In the genomic region with DNA sequence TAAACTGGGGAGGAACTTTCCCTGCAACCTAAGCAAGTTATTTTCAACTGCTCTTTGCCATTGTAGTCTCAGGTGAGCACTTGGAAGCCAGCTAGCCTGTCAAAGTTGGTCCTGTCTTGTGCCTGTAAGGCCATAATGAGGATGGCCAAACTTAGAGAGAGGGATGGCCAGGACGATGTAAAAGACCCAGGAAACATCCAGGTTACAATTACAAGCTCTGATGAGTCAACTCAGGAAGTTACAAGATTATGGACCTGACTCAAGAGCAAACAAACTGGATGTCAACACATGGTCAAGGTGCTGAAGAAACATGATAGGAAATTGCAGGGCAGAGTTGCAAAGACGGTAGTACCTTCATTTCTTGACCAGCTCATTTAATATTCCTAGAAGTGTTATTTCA, we compare ENCODE assay signal across 1 cellular context.
A peak's percentile ranks its signal among the peaks of the same experiment; 100 is the strongest.
TF ChIP-seq lines count a peak whose summit lies in the region.

No MANE protein-coding gene starts in this region.

TF ChIP-seq in IMR-90, 13 proteins besides CTCF, POLR2A, EP300 and RAD21:
- 0 out of 2 replicates have a peak, but pooled peaks have one; percentile 8 for TF ChIP-seq FOS (IDR thresholded peaks at IDR 0.05; ENCODE audit: low read depth, low read length)
- TF ChIP-seq, protein P1, sequence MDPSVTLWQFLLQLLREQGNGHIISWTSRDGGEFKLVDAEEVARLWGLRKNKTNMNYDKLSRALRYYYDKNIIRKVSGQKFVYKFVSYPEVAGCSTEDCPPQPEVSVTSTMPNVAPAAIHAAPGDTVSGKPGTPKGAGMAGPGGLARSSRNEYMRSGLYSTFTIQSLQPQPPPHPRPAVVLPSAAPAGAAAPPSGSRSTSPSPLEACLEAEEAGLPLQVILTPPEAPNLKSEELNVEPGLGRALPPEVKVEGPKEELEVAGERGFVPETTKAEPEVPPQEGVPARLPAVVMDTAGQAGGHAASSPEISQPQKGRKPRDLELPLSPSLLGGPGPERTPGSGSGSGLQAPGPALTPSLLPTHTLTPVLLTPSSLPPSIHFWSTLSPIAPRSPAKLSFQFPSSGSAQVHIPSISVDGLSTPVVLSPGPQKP (IDR thresholded peaks at IDR 0.05; ENCODE audit: borderline replicate concordance, low read depth, low read length) = no peak
- TF ChIP-seq RCOR1 (IDR thresholded peaks at IDR 0.05; ENCODE audit: insufficient replicate concordance, low read length) = no peak
- TF ChIP-seq CEBPB (IDR thresholded peaks at IDR 0.05; ENCODE audit: low read depth, low read length) = peak; percentile 67
